ENCODE assay signal across 7 cellular contexts in genomic region chr5:100899675-100900074, GRCh38. TPM values are rescaled to one million over a fixed set of nuclear protein-coding genes. Genes with fewer than 3 reads are reported as not detected.
DNase-seq lines count a peak whose midpoint lies in the region; ATAC-seq, FAIRE-seq and TF ChIP-seq lines count a peak whose summit lies in the region.

No MANE protein-coding gene starts in this region.

- CTCF ChIA-PET in H1 (lab: Charles Lee; ENCODE audit: partially characterized antibody), result interaction anchor here (0.8 to 2.3 kb wide), 11 partner anchors 17 to 457 kb away, joined by 3 to 10 read pairs (median 5); no protein-coding TSS in a partner anchor

- 87% methylated on average over 2 of the region's 2 CpGs; no CpG with 5 or more reads in 1 of the 2 experiments for WGBS in H1 (ENCODE audit: extremely low coverage in 1 of 2, insufficient coverage in 1 of 2, insufficient read length in 1 of 2, insufficient replicate concordance in 2 of 2, low coverage in 1 of 2, low lambda C conversion rate in 2 of 2, missing lambda C conversion rate in 1 of 2), 2 experiments

- no peak overlapping the region for H4K8ac ChIP-seq in H1 (ENCODE audit: extremely low read depth, insufficient read depth, low read length)

- no peak overlapping the region for H2BK15ac ChIP-seq in H1 (ENCODE audit: low read length)

- no peak overlapping the region for H3K9ac ChIP-seq in H1 (replicated peaks in 1 of 4; ENCODE audit: extremely low read depth in 1 of 4, low read depth in 3 of 4, low read length in 3 of 4)
- H3K9ac ChIP-seq in rectal smooth muscle tissue (ENCODE audit: low read length), result no peak overlapping the region

- no peak overlapping the region for H4K5ac ChIP-seq in H1 (ENCODE audit: insufficient read length, low read depth, low read length)

- H3K23me2 ChIP-seq in H1 (ENCODE audit: low read depth, low read length), result peaks cover 20% of the 10 kb centered on the region

- no peaks in the 10 kb centered on the region for H3K79me2 ChIP-seq in H1 (ENCODE audit: control insufficient read depth in 1 of 2, insufficient read depth in 2 of 2, low read length in 2 of 2)

- no peak overlapping the region for H2BK20ac ChIP-seq in H1 (ENCODE audit: low read length)

- H3K27me3 ChIP-seq in H1 (replicated peaks in 1 of 4; ENCODE audit: control insufficient read depth in 3 of 4, extremely low read depth in 1 of 4, insufficient read depth in 3 of 4, low read length in 3 of 4) (peaks cover 20 to 46% (median 39%) of the 10 kb centered on the region in 4 experiments), rectal smooth muscle tissue (ENCODE audit: control insufficient read depth, insufficient read depth, low read length) (peaks cover 3% of the 10 kb centered on the region)

- H3K4me1 ChIP-seq in H1 (replicated peaks in 1 of 4; ENCODE audit: control insufficient read depth in 3 of 4, insufficient read depth in 4 of 4, low read length in 3 of 4) (peaks cover 0 to 16% (median 4%) of the 10 kb centered on the region in 4 experiments; a peak in 5 of 7 replicates), rectal smooth muscle tissue (ENCODE audit: control insufficient read depth, insufficient read depth, low read length) (no peaks in the 10 kb centered on the region)

- peak overlapping the region in 1 of 2 experiments; percentile 83; a peak in 1 of 4 replicates for H3K4me2 ChIP-seq in H1 (ENCODE audit: insufficient read depth in 1 of 2, low read depth in 2 of 2, low read length in 2 of 2)

- TF ChIP-seq CTCF in NB4 (IDR thresholded peaks at IDR 0.05; ENCODE audit: low read depth, low read length), result no peak
- no peak for TF ChIP-seq CTCF in H1 (IDR thresholded peaks at IDR 0.05; ENCODE audit: control extremely low read depth in 1 of 3, insufficient read depth in 1 of 3, low read depth in 1 of 3, low read length in 3 of 3)

- H3K36me3 ChIP-seq in H1 (ENCODE audit: control insufficient read depth in 2 of 4, insufficient read depth in 4 of 4, low read length in 3 of 4), result no peaks in the 10 kb centered on the region
- H3K36me3 ChIP-seq in rectal smooth muscle tissue (ENCODE audit: control insufficient read depth, insufficient read depth, low read length), result no peaks in the 10 kb centered on the region

- no peak overlapping the region for H3K14ac ChIP-seq in H1 (ENCODE audit: insufficient read length)

- DNase-seq in NB4 (ENCODE audit: low read depth) (no peak), H1 (ENCODE audit: low read depth in 1 of 2, low spot score in 2 of 2) (no peak), NCI-H1694 treated with DMSO at 0.1 percent for 48 hours (lab: John Stamatoyannopoulos, UW) (no peak), NCI-H82 treated with DMSO at 0.1 percent for 48 hours (lab: John Stamatoyannopoulos, UW; ENCODE audit: unreplicated experiment) (no peak)

- H3K18ac ChIP-seq in H1 (ENCODE audit: extremely low read depth, low read length), result no peak overlapping the region

- no peak overlapping the region for H3K27ac ChIP-seq in H1 (ENCODE audit: low read depth, low read length)
- H3K27ac ChIP-seq in rectal smooth muscle tissue (ENCODE audit: low read depth, low read length), result no peak overlapping the region

- no peak overlapping the region for H2BK120ac ChIP-seq in H1 (replicated peaks; ENCODE audit: low read depth, low read length)

- H2AK5ac ChIP-seq in H1 (ENCODE audit: low read depth, low read length), result no peak overlapping the region

- H4K91ac ChIP-seq in H1 (replicated peaks; ENCODE audit: insufficient read length, low read length), result no peak overlapping the region

- TF ChIP-seq POLR2A in NB4 (IDR thresholded peaks at IDR 0.05; ENCODE audit: extremely low read depth, insufficient read length) (no peak), H1 (IDR thresholded peaks at IDR 0.05; ENCODE audit: control extremely low read depth in 1 of 2, low read depth in 2 of 2, low read length in 2 of 2) (no peak)

- no peak for FAIRE-seq in H1 (lab: Jason Lieb, UNC)

- H3K56ac ChIP-seq in H1 (replicated peaks; ENCODE audit: insufficient read length, low read depth, low read length), result no peak overlapping the region

- no peak for TF ChIP-seq EP300 in H1 (IDR thresholded peaks at IDR 0.05; ENCODE audit: borderline replicate concordance in 1 of 2, low read depth in 2 of 2, low read length in 2 of 2)

- no peaks in the 10 kb centered on the region for H3K9me3 ChIP-seq in H1 (ENCODE audit: insufficient read depth in 2 of 2, low read depth in 1 of 2, low read length in 1 of 2)

- no peak overlapping the region for H2BK12ac ChIP-seq in H1 (ENCODE audit: low read depth, low read length)

- H3K4me3 ChIP-seq in GM08714 (ENCODE audit: low read length), result peak overlapping the region; percentile 90
- peak overlapping the region; percentile 100 for H3K4me3 ChIP-seq in NB4 (ENCODE audit: low read depth, low read length)
- H3K4me3 ChIP-seq in H1 (ENCODE audit: extremely low read depth in 1 of 4, insufficient read depth in 2 of 4, low read depth in 3 of 4, low read length in 4 of 4), result peak overlapping the region in 1 of 4 experiments; percentile 73; a peak in 3 of 8 replicates
- H3K4me3 ChIP-seq in rectal smooth muscle tissue (ENCODE audit: low read length), result peak overlapping the region; percentile 76

- H2BK5ac ChIP-seq in H1 (ENCODE audit: low read depth, low read length), result no peak overlapping the region

- no peak for TF ChIP-seq RAD21 in H1 (IDR thresholded peaks at IDR 0.05 in 1 of 2, conservative IDR thresholded peaks at IDR 0.05 in 1 of 2; ENCODE audit: low read depth in 2 of 2, low read length in 2 of 2)

- no peaks in the 10 kb centered on the region for H4K20me1 ChIP-seq in H1 (replicated peaks in 1 of 2; ENCODE audit: control insufficient read depth in 1 of 2, insufficient read depth in 2 of 2, low read length in 2 of 2)

- no peak overlapping the region for H3K23ac ChIP-seq in H1 (ENCODE audit: insufficient read length)

- no peak for ATAC-seq in GM19395 (IDR thresholded peaks at IDR 0.05; ENCODE audit: unreplicated experiment)

- H2AFZ ChIP-seq in H1 (ENCODE audit: low read length), result peak overlapping the region; percentile 100; the same call in 1 of the 2 replicates

- POLR2A ChIA-PET in H1 (lab: Charles Lee; ENCODE audit: partially characterized antibody), result no interaction called here

- H3K4ac ChIP-seq in H1 (replicated peaks; ENCODE audit: insufficient read length, low read depth, low read length), result no peak overlapping the region

- H3K79me1 ChIP-seq in H1 (ENCODE audit: low read depth, low read length), result no peaks in the 10 kb centered on the region

TF ChIP-seq in H1, 55 proteins besides CTCF, POLR2A, EP300 and RAD21:
- no peak for TF ChIP-seq CEBPB (IDR thresholded peaks at IDR 0.05; ENCODE audit: low read depth, low read length)
- no peak for TF ChIP-seq BCL11A (IDR thresholded peaks at IDR 0.05; ENCODE audit: low read depth in 2 of 2, low read length in 2 of 2)
- TF ChIP-seq CHD2 (IDR thresholded peaks at IDR 0.05; ENCODE audit: low read length), result no peak
- TF ChIP-seq, protein P1, sequence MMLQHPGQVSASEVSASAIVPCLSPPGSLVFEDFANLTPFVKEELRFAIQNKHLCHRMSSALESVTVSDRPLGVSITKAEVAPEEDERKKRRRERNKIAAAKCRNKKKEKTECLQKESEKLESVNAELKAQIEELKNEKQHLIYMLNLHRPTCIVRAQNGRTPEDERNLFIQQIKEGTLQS (IDR thresholded peaks at IDR 0.05; ENCODE audit: insufficient read depth, low read depth, low read length), result no peak

RNA-seq across cellular contexts. Expression of gene ST8SIA4, which starts 3.4 kb away (rescaled TPM):
- total RNA-seq in H1 (2021; fragmentation: NEBNext Ultra II Directional; extraction: Animal tissue kit (Norgen Biotek cat#: 25700)), result 0.50 and 0.77 TPM in 2 replicates
- 0.02 and 0.08 TPM in 2 replicates for polyA plus RNA-seq in H1 (2011; rRNA removed)
- 0.06 TPM for polyA plus RNA-seq in H1 (2011; cell fraction: cytosol; rRNA removed)
- polyA plus RNA-seq in H1 (2011; cell fraction: nucleus; rRNA removed), result 0.24 TPM
- polyA plus RNA-seq in H1 (2012, experiment 1 of 2), result 0.09 to 0.19 TPM (median 0.11 TPM) in 4 replicates
- not detected for polyA plus RNA-seq in H1 (2012, experiment 2 of 2)
- polyA plus RNA-seq in H1 (2013, experiment 1 of 2), result 0.24 TPM
- 0.50 TPM for polyA plus RNA-seq in H1 (2013, experiment 2 of 2)
- 0.12 and 0.22 TPM in 2 replicates for polyA minus RNA-seq in H1 (2011; rRNA and poly(A)+ RNA removed)
- 2.0 TPM for polyA minus RNA-seq in H1 (2011; cell fraction: cytosol; rRNA and poly(A)+ RNA removed)
- polyA minus RNA-seq in H1 (2011; cell fraction: nucleus; rRNA and poly(A)+ RNA removed), result not detected
